In the genomic region with DNA sequence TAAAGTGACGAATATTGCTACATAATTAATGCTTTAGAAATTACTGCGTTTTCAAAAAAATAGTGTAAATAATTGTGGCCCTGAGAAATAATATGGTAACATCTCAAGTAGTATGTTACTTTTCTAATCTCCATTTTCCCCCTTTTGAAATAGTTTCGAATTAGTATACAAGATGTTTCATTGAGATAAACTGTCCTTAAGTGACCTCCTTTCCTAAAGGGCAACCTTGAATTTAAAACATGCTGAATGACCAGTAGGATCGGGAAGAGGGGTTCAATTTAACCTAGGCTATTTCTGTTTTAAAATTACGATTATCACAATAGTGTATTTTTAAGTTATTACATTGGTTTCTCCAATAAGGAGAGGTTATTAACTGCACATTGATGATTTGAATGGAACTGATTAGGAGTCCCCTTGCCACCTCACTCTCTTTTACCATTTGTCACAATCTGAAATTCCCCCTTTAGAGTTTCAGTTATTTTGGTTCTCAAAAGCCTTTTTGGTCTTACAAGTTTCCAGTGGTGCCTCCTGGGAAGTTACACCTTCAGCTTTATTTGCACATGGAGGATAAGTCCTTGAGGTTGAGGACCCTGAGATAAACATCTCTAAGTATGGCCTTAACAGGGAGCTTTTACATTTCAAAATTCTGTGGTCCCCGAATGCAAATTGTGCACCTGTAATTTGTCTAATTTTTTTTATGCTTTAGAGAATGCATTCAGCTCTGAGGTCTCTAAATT, we compare ENCODE assay signal across 8 cellular contexts. TPM values are rescaled to one million over a fixed set of nuclear protein-coding genes. Genes with fewer than 3 reads are reported as not detected.
DNase-seq lines count a peak whose midpoint lies in the region; ATAC-seq and TF ChIP-seq lines count a peak whose summit lies in the region.

No MANE protein-coding gene starts in this region.

- TF ChIP-seq POLR2A in heart left ventricle (IDR thresholded peaks at IDR 0.05) = no peak
- no peak for TF ChIP-seq POLR2A in transverse colon (IDR thresholded peaks at IDR 0.05)
- no peak for TF ChIP-seq POLR2A in body of pancreas (IDR thresholded peaks at IDR 0.05)

- ATAC-seq in heart left ventricle = no peak
- ATAC-seq in Right ventricle myocardium superior (ENCODE audit: poor library complexity) = no peak
- no peak for ATAC-seq in body of pancreas

- H3K4me1 ChIP-seq in heart left ventricle (peaks cover 0 to 78% (median 69%) of the 10 kb centered on the region in 12 donors), transverse colon (peaks cover 56 to 80% (median 69%) of the 10 kb centered on the region in 4 donors), body of pancreas (peaks cover 63% of the 10 kb centered on the region)

- H3K27me3 Mint-ChIP-seq in activated naive CD8-positive, alpha-beta T cell = no peaks in the 10 kb centered on the region

- in situ Hi-C loops in transverse colon (cut with MboI; ENCODE audit: low pct_ligation_motif_present in 1 of 4, low pct_unique_long_range_greater_than_20kb in 1 of 4, low sequenced_read_pairs in 3 of 4) = no loop called here

- peak overlapping the region; percentile 100 for H3K4me3 Mint-ChIP-seq in activated naive CD8-positive, alpha-beta T cell

- H3K27ac ChIP-seq in heart left ventricle (peak overlapping the region in 8 of 12 donors; percentile 95 to 99 (median 98)), transverse colon (peak overlapping the region; percentile 96 to 99 (median 98)), body of pancreas (peak overlapping the region in 1 of 4 donors; percentile 98)

- intact Hi-C loops in heart left ventricle (cut with DNase I) = loop anchor here in 5 of 10 donors (5.0 to 10.0 kb wide), 4 partner anchors 50 to 135 kb away; partner anchors contain the start of gene SLC35F5 (in 2 of the 5)
- intact Hi-C loops in Right ventricle myocardium superior (cut with DNase I) = loop anchor here (10.0 kb wide), 1 partner anchor 137 kb away; the partner anchor contains the start of gene SLC35F5
- intact Hi-C loops in transverse colon (cut with DNase I; ENCODE audit: low total_unique reads) = loop anchor here (5.0 kb wide), 1 partner anchor 135 kb away; the partner anchor contains the start of gene SLC35F5
- intact Hi-C loops in body of pancreas (cut with DNase I) = no loop called here

- H3K4me3 ChIP-seq in heart left ventricle = peak overlapping the region in 9 of 12 donors; percentile 76 to 99 (median 94)
- H3K4me3 ChIP-seq in kidney epithelial cell (ENCODE audit: low read depth, low read length) = peak overlapping the region; percentile 99
- H3K4me3 ChIP-seq in transverse colon = peak overlapping the region in 1 of 4 donors; percentile 87
- no peak overlapping the region for H3K4me3 ChIP-seq in body of pancreas

- WGBS in heart left ventricle, 4 donors = 30 to 38% (median 33%) methylated on average over 6 of the region's 6 CpGs
- WGBS in transverse colon (ENCODE audit: low coverage in 1 of 2), 2 donors = 44 to 51% methylated on average over 6 of the region's 6 CpGs
- whole genome bisulfite sequencing in body of pancreas, 2 donors = 22% methylated on average over 6 of the region's 6 CpGs

- H3K9me3 ChIP-seq in heart left ventricle = no peaks in the 10 kb centered on the region
- H3K9me3 ChIP-seq in transverse colon = no peaks in the 10 kb centered on the region
- no peaks in the 10 kb centered on the region for H3K9me3 ChIP-seq in body of pancreas

- no peak for TF ChIP-seq EP300 in transverse colon (IDR thresholded peaks at IDR 0.05; ENCODE audit: low read depth)

- no peak for TF ChIP-seq CTCF in heart left ventricle (IDR thresholded peaks at IDR 0.05)
- no peak for TF ChIP-seq CTCF in kidney epithelial cell (IDR thresholded peaks at IDR 0.05; ENCODE audit: insufficient read depth, low read length, poor library complexity, severe bottlenecking)
- no peak for TF ChIP-seq CTCF in transverse colon (IDR thresholded peaks at IDR 0.05)
- TF ChIP-seq CTCF in body of pancreas (IDR thresholded peaks at IDR 0.05) = no peak

- peak overlapping the region; percentile 88 for H3K27ac Mint-ChIP-seq in activated naive CD8-positive, alpha-beta T cell

- no peaks in the 10 kb centered on the region for H3K9me3 Mint-ChIP-seq in activated naive CD8-positive, alpha-beta T cell (ENCODE audit: low read depth)

- H3K36me3 Mint-ChIP-seq in activated naive CD8-positive, alpha-beta T cell = peaks cover 20% of the 10 kb centered on the region

- H3K27me3 ChIP-seq in heart left ventricle = no peaks in the 10 kb centered on the region
- H3K27me3 ChIP-seq in kidney epithelial cell (ENCODE audit: control insufficient read depth, insufficient read depth, low read length) = no peaks in the 10 kb centered on the region
- H3K27me3 ChIP-seq in transverse colon = no peaks in the 10 kb centered on the region
- H3K27me3 ChIP-seq in body of pancreas = no peaks in the 10 kb centered on the region

- DNase-seq in heart left ventricle (no peak), Right ventricle myocardium superior (no peak), kidney epithelial cell (ENCODE audit: low read depth) (no peak), transverse colon (no peak), body of pancreas (no peak), NCI-H2171 (lab: John Stamatoyannopoulos, UW) (no peak), NCI-H69 (lab: John Stamatoyannopoulos, UW) (no peak)

- H3K36me3 ChIP-seq in heart left ventricle (peaks cover 0 to 12% (median 0%) of the 10 kb centered on the region in 9 donors), kidney epithelial cell (ENCODE audit: control insufficient read depth, insufficient read depth, low read length) (no peaks in the 10 kb centered on the region), transverse colon (no peaks in the 10 kb centered on the region), body of pancreas (replicated peaks in 1 of 2; ENCODE audit: insufficient read depth in 1 of 2, low read depth in 2 of 2) (no peaks in the 10 kb centered on the region)

- peaks cover 84% of the 10 kb centered on the region for H3K4me1 Mint-ChIP-seq in activated naive CD8-positive, alpha-beta T cell (ENCODE audit: low read depth)

RNA-seq across cellular contexts. Expression of gene ACTR3, which starts 2.3 kb away (rescaled TPM):
- total RNA-seq in heart left ventricle (100 to 1,000 TPM in 6 of 9 donors, 10 to 100 TPM in 3; 53.3 to 238 (median 132) TPM), Right ventricle myocardium superior (106 TPM), kidney epithelial cell (235 and 240 TPM in 2 replicates), transverse colon (100 to 1,000 TPM in 2 of 4 donors, 10 to 100 TPM in 2; 68.8 to 143 (median 114) TPM), body of pancreas (10 to 100 TPM; 35.9 to 43.8 TPM)
- polyA plus RNA-seq in heart left ventricle = 100 to 1,000 TPM in 1 of 2 donors, 10 to 100 TPM in 1; 15.3 to 115 TPM

Comparison
In these comparisons a context has a peak if more than half of its experiments do, and no peak if none do; other contexts are left out.
1. H3K4me3 ChIP-seq: peak in heart left ventricle (9 of 12) and kidney epithelial cell (single experiment); none in body of pancreas (0 of 2).